ENCODE assay signal across 1 cellular context in genomic region chr6:110873981-110874879, GRCh38.
TF ChIP-seq lines count a peak whose summit lies in the region.

AMD1 (plus strand) TSS chr6:110874785; CDS start chr6:110875106, 321 bp downstream.

TF ChIP-seq in HepG2, 621 proteins besides CTCF, POLR2A, EP300 and RAD21 (continued from another document and continues in another):
- TF ChIP-seq, protein P1, sequence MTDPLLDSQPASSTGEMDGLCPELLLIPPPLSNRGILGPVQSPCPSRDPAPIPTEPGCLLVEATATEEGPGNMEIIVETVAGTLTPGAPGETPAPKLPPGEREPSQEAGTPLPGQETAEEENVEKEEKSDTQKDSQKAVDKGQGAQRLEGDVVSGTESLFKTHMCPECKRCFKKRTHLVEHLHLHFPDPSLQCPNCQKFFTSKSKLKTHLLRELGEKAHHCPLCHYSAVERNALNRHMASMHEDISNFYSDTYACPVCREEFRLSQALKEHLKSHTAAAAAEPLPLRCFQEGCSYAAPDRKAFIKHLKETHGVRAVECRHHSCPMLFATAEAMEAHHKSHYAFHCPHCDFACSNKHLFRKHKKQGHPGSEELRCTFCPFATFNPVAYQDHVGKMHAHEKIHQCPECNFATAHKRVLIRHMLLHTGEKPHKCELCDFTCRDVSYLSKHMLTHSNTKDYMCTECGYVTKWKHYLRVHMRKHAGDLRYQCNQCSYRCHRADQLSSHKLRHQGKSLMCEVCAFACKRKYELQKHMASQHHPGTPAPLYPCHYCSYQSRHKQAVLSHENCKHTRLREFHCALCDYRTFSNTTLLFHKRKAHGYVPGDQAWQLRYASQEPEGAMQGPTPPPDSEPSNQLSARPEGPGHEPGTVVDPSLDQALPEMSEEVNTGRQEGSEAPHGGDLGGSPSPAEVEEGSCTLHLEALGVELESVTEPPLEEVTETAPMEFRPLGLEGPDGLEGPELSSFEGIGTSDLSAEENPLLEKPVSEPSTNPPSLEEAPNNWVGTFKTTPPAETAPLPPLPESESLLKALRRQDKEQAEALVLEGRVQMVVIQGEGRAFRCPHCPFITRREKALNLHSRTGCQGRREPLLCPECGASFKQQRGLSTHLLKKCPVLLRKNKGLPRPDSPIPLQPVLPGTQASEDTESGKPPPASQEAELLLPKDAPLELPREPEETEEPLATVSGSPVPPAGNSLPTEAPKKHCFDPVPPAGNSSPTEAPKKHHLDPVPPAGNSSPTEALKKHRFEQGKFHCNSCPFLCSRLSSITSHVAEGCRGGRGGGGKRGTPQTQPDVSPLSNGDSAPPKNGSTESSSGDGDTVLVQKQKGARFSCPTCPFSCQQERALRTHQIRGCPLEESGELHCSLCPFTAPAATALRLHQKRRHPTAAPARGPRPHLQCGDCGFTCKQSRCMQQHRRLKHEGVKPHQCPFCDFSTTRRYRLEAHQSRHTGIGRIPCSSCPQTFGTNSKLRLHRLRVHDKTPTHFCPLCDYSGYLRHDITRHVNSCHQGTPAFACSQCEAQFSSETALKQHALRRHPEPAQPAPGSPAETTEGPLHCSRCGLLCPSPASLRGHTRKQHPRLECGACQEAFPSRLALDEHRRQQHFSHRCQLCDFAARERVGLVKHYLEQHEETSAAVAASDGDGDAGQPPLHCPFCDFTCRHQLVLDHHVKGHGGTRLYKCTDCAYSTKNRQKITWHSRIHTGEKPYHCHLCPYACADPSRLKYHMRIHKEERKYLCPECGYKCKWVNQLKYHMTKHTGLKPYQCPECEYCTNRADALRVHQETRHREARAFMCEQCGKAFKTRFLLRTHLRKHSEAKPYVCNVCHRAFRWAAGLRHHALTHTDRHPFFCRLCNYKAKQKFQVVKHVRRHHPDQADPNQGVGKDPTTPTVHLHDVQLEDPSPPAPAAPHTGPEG (CRISPR knock-in tag; IDR thresholded peaks at IDR 0.05): peak; percentile 58; the same call in 1 of the 2 replicates
- TF ChIP-seq FOXA1 (IDR thresholded peaks at IDR 0.05): no peak
- TF ChIP-seq FOXA1 (CRISPR knock-in tag; IDR thresholded peaks at IDR 0.05): no peak
- TF ChIP-seq NR2C2 (CRISPR knock-in tag; IDR thresholded peaks at IDR 0.05; ENCODE audit: borderline replicate concordance): 0 out of 2 replicates have a peak, but pooled peaks have one; percentile 14
- TF ChIP-seq, protein P2, sequence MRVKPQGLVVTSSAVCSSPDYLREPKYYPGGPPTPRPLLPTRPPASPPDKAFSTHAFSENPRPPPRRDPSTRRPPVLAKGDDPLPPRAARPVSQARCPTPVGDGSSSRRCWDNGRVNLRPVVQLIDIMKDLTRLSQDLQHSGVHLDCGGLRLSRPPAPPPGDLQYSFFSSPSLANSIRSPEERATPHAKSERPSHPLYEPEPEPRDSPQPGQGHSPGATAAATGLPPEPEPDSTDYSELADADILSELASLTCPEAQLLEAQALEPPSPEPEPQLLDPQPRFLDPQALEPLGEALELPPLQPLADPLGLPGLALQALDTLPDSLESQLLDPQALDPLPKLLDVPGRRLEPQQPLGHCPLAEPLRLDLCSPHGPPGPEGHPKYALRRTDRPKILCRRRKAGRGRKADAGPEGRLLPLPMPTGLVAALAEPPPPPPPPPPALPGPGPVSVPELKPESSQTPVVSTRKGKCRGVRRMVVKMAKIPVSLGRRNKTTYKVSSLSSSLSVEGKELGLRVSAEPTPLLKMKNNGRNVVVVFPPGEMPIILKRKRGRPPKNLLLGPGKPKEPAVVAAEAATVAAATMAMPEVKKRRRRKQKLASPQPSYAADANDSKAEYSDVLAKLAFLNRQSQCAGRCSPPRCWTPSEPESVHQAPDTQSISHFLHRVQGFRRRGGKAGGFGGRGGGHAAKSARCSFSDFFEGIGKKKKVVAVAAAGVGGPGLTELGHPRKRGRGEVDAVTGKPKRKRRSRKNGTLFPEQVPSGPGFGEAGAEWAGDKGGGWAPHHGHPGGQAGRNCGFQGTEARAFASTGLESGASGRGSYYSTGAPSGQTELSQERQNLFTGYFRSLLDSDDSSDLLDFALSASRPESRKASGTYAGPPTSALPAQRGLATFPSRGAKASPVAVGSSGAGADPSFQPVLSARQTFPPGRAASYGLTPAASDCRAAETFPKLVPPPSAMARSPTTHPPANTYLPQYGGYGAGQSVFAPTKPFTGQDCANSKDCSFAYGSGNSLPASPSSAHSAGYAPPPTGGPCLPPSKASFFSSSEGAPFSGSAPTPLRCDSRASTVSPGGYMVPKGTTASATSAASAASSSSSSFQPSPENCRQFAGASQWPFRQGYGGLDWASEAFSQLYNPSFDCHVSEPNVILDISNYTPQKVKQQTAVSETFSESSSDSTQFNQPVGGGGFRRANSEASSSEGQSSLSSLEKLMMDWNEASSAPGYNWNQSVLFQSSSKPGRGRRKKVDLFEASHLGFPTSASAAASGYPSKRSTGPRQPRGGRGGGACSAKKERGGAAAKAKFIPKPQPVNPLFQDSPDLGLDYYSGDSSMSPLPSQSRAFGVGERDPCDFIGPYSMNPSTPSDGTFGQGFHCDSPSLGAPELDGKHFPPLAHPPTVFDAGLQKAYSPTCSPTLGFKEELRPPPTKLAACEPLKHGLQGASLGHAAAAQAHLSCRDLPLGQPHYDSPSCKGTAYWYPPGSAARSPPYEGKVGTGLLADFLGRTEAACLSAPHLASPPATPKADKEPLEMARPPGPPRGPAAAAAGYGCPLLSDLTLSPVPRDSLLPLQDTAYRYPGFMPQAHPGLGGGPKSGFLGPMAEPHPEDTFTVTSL (CRISPR knock-in tag; IDR thresholded peaks at IDR 0.05; ENCODE audit: borderline replicate concordance): no peak
- no peak for TF ChIP-seq ZBTB42 (CRISPR knock-in tag; IDR thresholded peaks at IDR 0.05)
- TF ChIP-seq TARDBP (CRISPR knock-in tag; IDR thresholded peaks at IDR 0.05): peak; percentile 13; the same call in 1 of the 2 replicates
- TF ChIP-seq HBP1 (CRISPR knock-in tag; IDR thresholded peaks at IDR 0.05; ENCODE audit: low read depth): peak; percentile 77
- peak; percentile 57; the same call in 1 of the 2 replicates for TF ChIP-seq ZNF749 (CRISPR knock-in tag; IDR thresholded peaks at IDR 0.05; ENCODE audit: borderline replicate concordance)
- TF ChIP-seq, protein P3, sequence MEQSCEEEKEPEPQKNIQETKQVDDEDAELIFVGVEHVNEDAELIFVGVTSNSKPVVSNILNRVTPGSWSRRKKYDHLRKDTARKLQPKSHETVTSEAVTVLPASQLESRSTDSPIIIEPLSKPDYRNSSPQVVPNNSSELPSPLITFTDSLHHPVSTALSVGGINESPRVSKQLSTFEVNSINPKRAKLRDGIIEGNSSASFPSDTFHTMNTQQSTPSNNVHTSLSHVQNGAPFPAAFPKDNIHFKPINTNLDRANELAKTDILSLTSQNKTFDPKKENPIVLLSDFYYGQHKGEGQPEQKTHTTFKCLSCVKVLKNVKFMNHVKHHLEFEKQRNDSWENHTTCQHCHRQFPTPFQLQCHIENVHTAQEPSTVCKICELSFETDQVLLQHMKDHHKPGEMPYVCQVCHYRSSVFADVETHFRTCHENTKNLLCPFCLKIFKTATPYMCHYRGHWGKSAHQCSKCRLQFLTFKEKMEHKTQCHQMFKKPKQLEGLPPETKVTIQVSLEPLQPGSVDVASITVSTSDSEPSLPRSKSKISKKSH (CRISPR knock-in tag; IDR thresholded peaks at IDR 0.05; ENCODE audit: borderline replicate concordance): no peak
- no peak for TF ChIP-seq PAF1 (CRISPR knock-in tag; IDR thresholded peaks at IDR 0.05)
- TF ChIP-seq RBM39 (IDR thresholded peaks at IDR 0.05; ENCODE audit: low read depth, low read length, poor library complexity, severe bottlenecking): peak; percentile 78
- TF ChIP-seq FIP1L1 (IDR thresholded peaks at IDR 0.05; ENCODE audit: borderline replicate concordance, insufficient read depth, low read depth, low read length): no peak
- no peak for TF ChIP-seq ZNF75D (CRISPR knock-in tag; IDR thresholded peaks at IDR 0.05; ENCODE audit: borderline replicate concordance)
- 0 out of 2 replicates have a peak, but pooled peaks have one; percentile 20 for TF ChIP-seq ZNF607 (CRISPR knock-in tag; IDR thresholded peaks at IDR 0.05; ENCODE audit: borderline replicate concordance)
- TF ChIP-seq PPARG (CRISPR knock-in tag; conservative IDR thresholded peaks at IDR 0.05): no peak
- TF ChIP-seq CREB3 (CRISPR knock-in tag; IDR thresholded peaks at IDR 0.05): no peak
- TF ChIP-seq ZNF850 (CRISPR knock-in tag; conservative IDR thresholded peaks at IDR 0.05): no peak
- TF ChIP-seq NCOA2 (CRISPR knock-in tag; IDR thresholded peaks at IDR 0.05): peak; percentile 38; the same call in 1 of the 2 replicates
- TF ChIP-seq SKIL (CRISPR knock-in tag; IDR thresholded peaks at IDR 0.05; ENCODE audit: borderline replicate concordance): no peak
- no peak for TF ChIP-seq ZNF260 (CRISPR knock-in tag; IDR thresholded peaks at IDR 0.05; ENCODE audit: borderline replicate concordance, low read depth)
- no peak for TF ChIP-seq JUN (CRISPR knock-in tag; IDR thresholded peaks at IDR 0.05)
- peak; percentile 67 for TF ChIP-seq TBL1XR1 (IDR thresholded peaks at IDR 0.05; ENCODE audit: borderline replicate concordance, low read length, partially characterized antibody)
- no peak for TF ChIP-seq ZSCAN29 (CRISPR knock-in tag; conservative IDR thresholded peaks at IDR 0.05)
- TF ChIP-seq EEA1 (CRISPR knock-in tag; IDR thresholded peaks at IDR 0.05; ENCODE audit: borderline replicate concordance): no peak
- TF ChIP-seq, protein P4, sequence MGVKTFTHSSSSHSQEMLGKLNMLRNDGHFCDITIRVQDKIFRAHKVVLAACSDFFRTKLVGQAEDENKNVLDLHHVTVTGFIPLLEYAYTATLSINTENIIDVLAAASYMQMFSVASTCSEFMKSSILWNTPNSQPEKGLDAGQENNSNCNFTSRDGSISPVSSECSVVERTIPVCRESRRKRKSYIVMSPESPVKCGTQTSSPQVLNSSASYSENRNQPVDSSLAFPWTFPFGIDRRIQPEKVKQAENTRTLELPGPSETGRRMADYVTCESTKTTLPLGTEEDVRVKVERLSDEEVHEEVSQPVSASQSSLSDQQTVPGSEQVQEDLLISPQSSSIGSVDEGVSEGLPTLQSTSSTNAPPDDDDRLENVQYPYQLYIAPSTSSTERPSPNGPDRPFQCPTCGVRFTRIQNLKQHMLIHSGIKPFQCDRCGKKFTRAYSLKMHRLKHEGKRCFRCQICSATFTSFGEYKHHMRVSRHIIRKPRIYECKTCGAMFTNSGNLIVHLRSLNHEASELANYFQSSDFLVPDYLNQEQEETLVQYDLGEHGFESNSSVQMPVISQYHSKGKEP (CRISPR knock-in tag; IDR thresholded peaks at IDR 0.05): peak; percentile 53; the same call in 1 of the 2 replicates
- TF ChIP-seq NR2F2 (IDR thresholded peaks at IDR 0.05; ENCODE audit: borderline replicate concordance, low read depth): 0 out of 2 replicates have a peak, but pooled peaks have one; percentile 37
- TF ChIP-seq, protein P5, sequence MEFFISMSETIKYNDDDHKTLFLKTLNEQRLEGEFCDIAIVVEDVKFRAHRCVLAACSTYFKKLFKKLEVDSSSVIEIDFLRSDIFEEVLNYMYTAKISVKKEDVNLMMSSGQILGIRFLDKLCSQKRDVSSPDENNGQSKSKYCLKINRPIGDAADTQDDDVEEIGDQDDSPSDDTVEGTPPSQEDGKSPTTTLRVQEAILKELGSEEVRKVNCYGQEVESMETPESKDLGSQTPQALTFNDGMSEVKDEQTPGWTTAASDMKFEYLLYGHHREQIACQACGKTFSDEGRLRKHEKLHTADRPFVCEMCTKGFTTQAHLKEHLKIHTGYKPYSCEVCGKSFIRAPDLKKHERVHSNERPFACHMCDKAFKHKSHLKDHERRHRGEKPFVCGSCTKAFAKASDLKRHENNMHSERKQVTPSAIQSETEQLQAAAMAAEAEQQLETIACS (CRISPR knock-in tag; IDR thresholded peaks at IDR 0.05): no peak
- no peak for TF ChIP-seq ZNF432 (CRISPR knock-in tag; IDR thresholded peaks at IDR 0.05; ENCODE audit: borderline replicate concordance)
- TF ChIP-seq YEATS4 (CRISPR knock-in tag; IDR thresholded peaks at IDR 0.05; ENCODE audit: borderline replicate concordance): peak; percentile 60; the same call in 1 of the 2 replicates
- TF ChIP-seq MEIS1 (CRISPR knock-in tag; IDR thresholded peaks at IDR 0.05; ENCODE audit: borderline replicate concordance): peak; percentile 79
- no peak for TF ChIP-seq MTF2 (CRISPR knock-in tag; IDR thresholded peaks at IDR 0.05; ENCODE audit: borderline replicate concordance)
- TF ChIP-seq MZF1 (CRISPR knock-in tag; IDR thresholded peaks at IDR 0.05; ENCODE audit: borderline replicate concordance): no peak
- TF ChIP-seq, protein P6, sequence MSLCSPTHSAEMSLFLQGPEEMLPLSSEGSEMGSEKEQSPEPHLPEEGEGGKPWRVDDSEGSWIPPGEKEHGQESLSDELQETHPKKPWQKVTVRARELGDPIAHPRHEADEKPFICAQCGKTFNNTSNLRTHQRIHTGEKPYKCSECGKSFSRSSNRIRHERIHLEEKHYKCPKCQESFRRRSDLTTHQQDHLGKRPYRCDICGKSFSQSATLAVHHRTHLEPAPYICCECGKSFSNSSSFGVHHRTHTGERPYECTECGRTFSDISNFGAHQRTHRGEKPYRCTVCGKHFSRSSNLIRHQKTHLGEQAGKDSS (CRISPR knock-in tag; IDR thresholded peaks at IDR 0.05; ENCODE audit: borderline replicate concordance, low read depth): no peak
- peak; percentile 59; the same call in 1 of the 2 replicates for TF ChIP-seq SALL2 (CRISPR knock-in tag; IDR thresholded peaks at IDR 0.05)
- TF ChIP-seq PHB2 (IDR thresholded peaks at IDR 0.05; ENCODE audit: partially characterized antibody): no peak
